In the genomic region with DNA sequence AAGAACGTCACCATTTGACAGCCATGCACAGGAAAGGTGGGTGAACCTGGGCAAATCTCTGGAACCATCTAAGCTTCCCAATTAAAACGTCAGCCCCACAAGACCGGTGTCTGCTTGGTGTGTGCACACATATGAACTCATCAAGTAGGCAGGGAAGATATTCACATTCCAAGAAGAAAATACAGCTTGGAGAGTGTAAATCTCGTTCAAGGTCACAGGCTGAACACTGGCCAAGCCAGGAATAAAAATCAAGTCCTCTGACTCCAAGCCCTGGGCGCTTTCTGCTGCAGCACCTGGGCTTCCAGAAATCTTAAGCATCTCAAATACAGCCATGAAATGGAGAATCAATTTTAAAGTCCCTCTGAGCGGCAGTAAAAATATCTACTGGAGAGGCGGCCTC, we compare ENCODE assay signal across 21 cellular contexts.
DNase-seq lines count a peak whose midpoint lies in the region; ATAC-seq and TF ChIP-seq lines count a peak whose summit lies in the region.
"Had no signal": no experiment of that assay in that cellular context is flagged by ENCODE, and none has a peak within 500 bp of the region (broad histone marks: within the 10 kb centered on the region; RNA-seq: fewer than 3 reads in every experiment).

No MANE protein-coding gene starts in this region.

- H3K4me3 ChIP-seq in right atrium auricular region: no peak overlapping the region
- H3K4me3 ChIP-seq: Peyer's patch, SK-N-MC had no signal

- H3K4me1 Mint-ChIP-seq in mesothelial cell of epicardium: peaks cover 39% of the 10 kb centered on the region
- no peaks in the 10 kb centered on the region for H3K4me1 Mint-ChIP-seq in progenitor cell of endocrine pancreas (ENCODE audit: low read depth)

- no peak overlapping the region for H3K4me3 Mint-ChIP-seq in mesothelial cell of epicardium
- no peak overlapping the region for H3K4me3 Mint-ChIP-seq in progenitor cell of endocrine pancreas (ENCODE audit: low read depth)

- peaks cover 0 to 32% of the 10 kb centered on the region in 2 donors for H3K9me3 ChIP-seq in right atrium auricular region
- H3K9me3 ChIP-seq: Peyer's patch had no signal

- H3K27me3 Mint-ChIP-seq in mesothelial cell of epicardium (ENCODE audit: low read depth) (peaks cover 3% of the 10 kb centered on the region), progenitor cell of endocrine pancreas (peaks cover 14% of the 10 kb centered on the region)

- H3K36me3 ChIP-seq in right atrium auricular region: no peaks in the 10 kb centered on the region
- H3K36me3 ChIP-seq: Peyer's patch had no signal

- H3K9me3 Mint-ChIP-seq in mesothelial cell of epicardium (peaks cover 27% of the 10 kb centered on the region), progenitor cell of endocrine pancreas (ENCODE audit: low read depth) (peaks cover 18% of the 10 kb centered on the region)

- peak overlapping the region; percentile 56 for H3K27ac Mint-ChIP-seq in mesothelial cell of epicardium
- H3K27ac Mint-ChIP-seq in progenitor cell of endocrine pancreas: peak overlapping the region; percentile 87

- DNase-seq in right atrium auricular region (ENCODE audit: low spot score) (peak; percentile 34), left cardiac atrium (no peak), mesothelial cell of epicardium (ENCODE audit: low spot score in 2 of 2, unreplicated experiment in 2 of 2) (no peak), progenitor cell of endocrine pancreas (ENCODE audit: low spot score, unreplicated experiment) (no peak), glomerular visceral epithelial cell (ENCODE audit: extremely low spot score) (no peak), NOMO-1 treated with DMSO at 0.1 percent for 48 hours (lab: John Stamatoyannopoulos, UW; ENCODE audit: unreplicated experiment) (no peak), HPDE6-E6E7 (ENCODE audit: extremely low spot score) (no peak), SW480 (ENCODE audit: low spot score) (no peak)
- DNase-seq: 8988T, ACHN, DND-41, KBM-7, NCI-H1105 treated with DMSO at 0.1 percent for 48 hours, NCI-H146, NCI-H1930, NCI-H446 treated with DMSO at 0.1 percent for 48 hours, NCI-H526 treated with DMSO at 0.1 percent for 48 hours, OCI-M1, SIG-M5 had no signal

- no peak overlapping the region for H3K27ac ChIP-seq in right atrium auricular region
- H3K27ac ChIP-seq: Peyer's patch, SK-N-MC had no signal

- TF ChIP-seq CTCF in right atrium auricular region (IDR thresholded peaks at IDR 0.05) (no peak), mesothelial cell of epicardium (IDR thresholded peaks at IDR 0.05; ENCODE audit: unreplicated experiment) (no peak), progenitor cell of endocrine pancreas (IDR thresholded peaks at IDR 0.05; ENCODE audit: unreplicated experiment) (no peak)

- intact Hi-C loops in left cardiac atrium (cut with DNase I): no loop called here

- no peaks in the 10 kb centered on the region for H3K27me3 ChIP-seq in right atrium auricular region
- H3K27me3 ChIP-seq: Peyer's patch had no signal

- H3K4me1 ChIP-seq in right atrium auricular region: no peaks in the 10 kb centered on the region
- H3K4me1 ChIP-seq: Peyer's patch had no signal

- ATAC-seq in left cardiac atrium: no peak

- peaks cover 6% of the 10 kb centered on the region for H3K36me3 Mint-ChIP-seq in mesothelial cell of epicardium
- no peaks in the 10 kb centered on the region for H3K36me3 Mint-ChIP-seq in progenitor cell of endocrine pancreas (ENCODE audit: insufficient read depth)
